In genomic region chr3:53134631-53135232, GRCh38 we compare ENCODE assay signal across 1 cellular context.
TF ChIP-seq lines count a peak whose summit lies in the region.

No MANE protein-coding gene starts in this region.

TF ChIP-seq in K562, 482 proteins besides CTCF, POLR2A, EP300 and RAD21 (continued from another document):
- peak; percentile 38 for TF ChIP-seq CTCFL (IDR thresholded peaks at IDR 0.05; ENCODE audit: borderline replicate concordance, insufficient read depth, low read depth, low read length, poor library complexity, severe bottlenecking)
- no peak for TF ChIP-seq ZNF175 (CRISPR knock-in tag; IDR thresholded peaks at IDR 0.05; ENCODE audit: low read depth)
- no peak for TF ChIP-seq ZNF407 (IDR thresholded peaks at IDR 0.05; ENCODE audit: low read depth)
- TF ChIP-seq CREM (IDR thresholded peaks at IDR 0.05; ENCODE audit: low read depth), result 0 out of 2 replicates have a peak, but pooled peaks have one; percentile 12
- peak; percentile 85 for TF ChIP-seq BCOR (IDR thresholded peaks at IDR 0.05)
- no peak for TF ChIP-seq ZNF239 (CRISPR knock-in tag; IDR thresholded peaks at IDR 0.05)
- TF ChIP-seq ARID3B (CRISPR knock-in tag; IDR thresholded peaks at IDR 0.05; ENCODE audit: borderline replicate concordance), result no peak
